In the genomic region with DNA sequence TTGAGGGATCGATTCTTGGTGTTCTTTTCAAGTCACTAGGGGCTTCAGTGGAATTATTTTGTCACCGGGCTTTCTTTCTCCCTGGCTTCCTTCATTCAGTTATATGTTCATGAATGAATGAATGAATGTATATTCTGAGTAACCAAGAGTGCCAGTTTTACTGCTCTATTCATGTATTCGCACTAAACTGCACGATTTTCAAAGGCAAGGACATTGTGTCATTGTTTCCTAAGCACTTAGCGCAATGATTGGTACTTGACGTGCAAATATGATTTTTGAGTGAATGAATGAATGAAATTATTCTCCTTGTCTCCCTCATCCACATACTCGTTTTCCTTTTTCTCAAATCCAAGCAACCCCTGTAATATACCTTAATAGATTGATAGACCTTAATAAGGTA, we compare ENCODE assay signal across 9 cellular contexts. TPM values are rescaled to one million over a fixed set of nuclear protein-coding genes. Genes with fewer than 3 reads are reported as not detected.
A peak's percentile ranks its signal among the peaks of the same experiment; 100 is the strongest.
DNase-seq lines count a peak whose midpoint lies in the region; ATAC-seq, FAIRE-seq and TF ChIP-seq lines count a peak whose summit lies in the region.
"Had no signal": no experiment of that assay in that cellular context is flagged by ENCODE, and none has a peak within 500 bp of the region (broad histone marks: within the 10 kb centered on the region; RNA-seq: fewer than 3 reads in every experiment).

No MANE protein-coding gene starts in this region.

- peak overlapping the region; percentile 99 for H3K27ac Mint-ChIP-seq in stimulated activated naive CD8-positive, alpha-beta T cell treated with anti-CD3 and anti-CD28 coated beads, Interleukin-15, Interleukin-2, amounts not matched to agents 100 ng/mL and 50 ng/mL, for 24 hours

- no TSS peak for BruUV-seq in GM12878 (replicated peaks; lab: Mats Ljungman, UMichigan)

- FAIRE-seq in GM12878 (lab: Jason Lieb, UNC): no peak

- no peak for ATAC-seq in stimulated activated naive CD8-positive, alpha-beta T cell treated with anti-CD3 and anti-CD28 coated beads, Interleukin-15, Interleukin-2, amounts not matched to agents 100 U/mL and 50 U/mL, for 24 hours
- ATAC-seq in GM12878 (no peak), GM21576 (IDR thresholded peaks at IDR 0.05; ENCODE audit: unreplicated experiment) (no peak)

- H3K4me3 Mint-ChIP-seq in stimulated activated naive CD8-positive, alpha-beta T cell treated with anti-CD3 and anti-CD28 coated beads, Interleukin-15, Interleukin-2, amounts not matched to agents 100 ng/mL and 50 ng/mL, for 24 hours: peak overlapping the region; percentile 92

- H3K4me3 ChIP-seq in GM12878 (peak overlapping the region; percentile 76), mesodermal cell (ENCODE audit: extremely low read depth, insufficient read depth, low read length, poor library complexity, severe bottlenecking) (peak overlapping the region; percentile 71)

- CTCF ChIA-PET in GM12878 (lab: Yijun Ruan, JAX): interaction anchor here (1.2 to 1.6 kb wide), 4 partner anchors 13 to 196 kb away, joined by 3 to 4 read pairs (median 3); a partner anchor contains a TSS

- H3K4me1 Mint-ChIP-seq in stimulated activated naive CD8-positive, alpha-beta T cell treated with anti-CD3 and anti-CD28 coated beads, Interleukin-15, Interleukin-2, amounts not matched to agents 100 ng/mL and 50 ng/mL, for 24 hours (ENCODE audit: low read depth): peaks cover 20% of the 10 kb centered on the region

- no peak for TF ChIP-seq POLR2A in GM12878 (IDR thresholded peaks at IDR 0.05; ENCODE audit: low read depth, low read length)

- peaks cover 17% of the 10 kb centered on the region for H3K79me2 ChIP-seq in GM12878 (ENCODE audit: control insufficient read depth, insufficient read depth, low read length)

- WGBS in GM12878 (ENCODE audit: insufficient coverage, insufficient replicate concordance, low lambda C conversion rate, missing lambda C conversion rate): 31% methylated on average over 7 of the region's 7 CpGs
- 82 to 83% methylated on average over 2 of the region's 7 CpGs for WGBS in mesodermal cell (ENCODE audit: insufficient coverage in 2 of 2), 2 experiments

- peak overlapping the region; percentile 99 for H3K27ac ChIP-seq in GM12878 (ENCODE audit: control insufficient read depth, insufficient read depth)
- H3K27ac ChIP-seq in mesodermal cell (ENCODE audit: low read depth, low read length, severe bottlenecking): peak overlapping the region; percentile 95

- H3K4me1 ChIP-seq in GM12878 (ENCODE audit: control insufficient read depth, insufficient read depth, low read length) (no peaks in the 10 kb centered on the region; the same call in 1 of the 2 replicates), mesodermal cell (ENCODE audit: control insufficient read depth, insufficient read depth, low read length, poor library complexity, severe bottlenecking) (no peaks in the 10 kb centered on the region)

- SMC1A ChIA-PET in GM12878 (lab: Charles Lee; ENCODE audit: uncharacterized antibody, unreplicated experiment): interaction anchor here (0.6 to 2.5 kb wide), 8 partner anchors 10 to 1074 kb away, joined by 3 to 9 read pairs (median 4); a partner anchor contains a TSS

- H3K27me3 ChIP-seq in GM12878 (replicated peaks in 1 of 2; ENCODE audit: control insufficient read depth in 2 of 2, insufficient read depth in 2 of 2, low read length in 1 of 2): no peaks in the 10 kb centered on the region

- H3K36me3 ChIP-seq in GM12878 (ENCODE audit: control insufficient read depth in 2 of 2, insufficient read depth in 2 of 2, low read length in 1 of 2) (no peaks in the 10 kb centered on the region), mesodermal cell (ENCODE audit: control insufficient read depth, insufficient read depth, low read length) (no peaks in the 10 kb centered on the region)

- no peak for TF ChIP-seq RAD21 in GM12878 (IDR thresholded peaks at IDR 0.05; ENCODE audit: insufficient read depth, low read depth, low read length)

- POLR2A ChIA-PET in GM12878 (lab: Charles Lee): interaction anchor here (0.6 to 4.9 kb wide), 8 partner anchors 10 to 618 kb away, joined by 3 to 34 read pairs (median 3); a partner anchor contains a TSS

- peak overlapping the region; percentile 92 for H3K4me2 ChIP-seq in GM12878 (ENCODE audit: control insufficient read depth, insufficient read depth)

- no peak for TF ChIP-seq CTCF in GM12878 (IDR thresholded peaks at IDR 0.05 in 2 of 3, conservative IDR thresholded peaks at IDR 0.05 in 1 of 3; ENCODE audit: control insufficient read depth in 2 of 3, extremely low read depth in 1 of 3, insufficient read depth in 1 of 3, low read depth in 3 of 3, low read length in 3 of 3)

- intact Hi-C loops in GM12878 (cut with micrococcal nuclease; ENCODE audit: unreplicated experiment): loop anchor here (1.0 to 2.0 kb wide), 2 partner anchors 34 to 53 kb away; a partner anchor contains a TSS

- in situ Hi-C loops in GM12878 (cut with MboI): no loop called here

- H3K36me3 Mint-ChIP-seq in stimulated activated naive CD8-positive, alpha-beta T cell treated with anti-CD3 and anti-CD28 coated beads, Interleukin-15, Interleukin-2, amounts not matched to agents 100 ng/mL and 50 ng/mL, for 24 hours (ENCODE audit: low read depth): peaks cover 3% of the 10 kb centered on the region

- no peaks in the 10 kb centered on the region for H3K9me3 ChIP-seq in GM12878 (replicated peaks; ENCODE audit: control insufficient read depth, insufficient read depth, low read length)
- H3K9me3 ChIP-seq in mesodermal cell (ENCODE audit: control insufficient read depth, low read length): no peaks in the 10 kb centered on the region

- RAD21 ChIA-PET in GM12878 (lab: Charles Lee; ENCODE audit: unreplicated experiment): interaction anchor here (0.7 to 5.6 kb wide), 4 partner anchors 8 to 55 kb away, joined by 3 to 27 read pairs (median 3); a partner anchor contains a TSS

- H3K9ac ChIP-seq in GM12878 (ENCODE audit: control insufficient read depth, insufficient read depth, low read length): peak overlapping the region; percentile 99

- DNase-seq in stimulated activated naive CD8-positive, alpha-beta T cell treated with anti-CD3 and anti-CD28 coated beads, Interleukin-15, Interleukin-2, amounts not matched to agents 100 U/mL and 50 U/mL, for 24 hours: no peak
- no peak for DNase-seq in GM12878 (ENCODE audit: low read depth, low spot score)
- no peak for DNase-seq in HPDE6-E6E7 (ENCODE audit: extremely low spot score)
- no peak for DNase-seq in GM19240 (ENCODE audit: insufficient read length, low spot score)
- no peak for DNase-seq in stimulated activated naive CD4-positive, alpha-beta T cell treated with Interleukin-2 at 50 U/mL for 16 hours (lab: John Stamatoyannopoulos, UW)
- DNase-seq: activated gamma-delta T cell had no signal

- H3K9me3 Mint-ChIP-seq in stimulated activated naive CD8-positive, alpha-beta T cell treated with anti-CD3 and anti-CD28 coated beads, Interleukin-15, Interleukin-2, amounts not matched to agents 100 ng/mL and 50 ng/mL, for 24 hours: no peaks in the 10 kb centered on the region

- TF ChIP-seq EP300 in GM12878 (IDR thresholded peaks at IDR 0.05; ENCODE audit: borderline replicate concordance in 1 of 2, control insufficient read depth in 1 of 2, low read depth in 2 of 2, low read length in 2 of 2): no peak

- no peaks in the 10 kb centered on the region for H4K20me1 ChIP-seq in GM12878 (ENCODE audit: control insufficient read depth, insufficient read depth)

- H3K27me3 Mint-ChIP-seq in stimulated activated naive CD8-positive, alpha-beta T cell treated with anti-CD3 and anti-CD28 coated beads, Interleukin-15, Interleukin-2, amounts not matched to agents 100 ng/mL and 50 ng/mL, for 24 hours: no peaks in the 10 kb centered on the region

- peak overlapping the region; percentile 99 for H2AFZ ChIP-seq in GM12878 (ENCODE audit: control insufficient read depth, low read depth, low read length)

TF ChIP-seq in GM12878, 131 proteins besides CTCF, POLR2A, EP300 and RAD21 (continues in another document):
- no peak for TF ChIP-seq TCF12 (IDR thresholded peaks at IDR 0.05; ENCODE audit: low read depth, low read length)
- peak; percentile 85 for TF ChIP-seq ZNF24 (IDR thresholded peaks at IDR 0.05)

RNA-seq across cellular contexts. Expression of a gene that starts 0.8 kb away (rescaled TPM):
- 8.0 and 11.1 TPM in 2 replicates for total RNA-seq in GM12878 (2013; cell fraction: nucleolus; rRNA removed)
- total RNA-seq in GM12878 (2014; rRNA removed) (2.4 and 3.1 TPM in 2 replicates), GM12878 (2014; rRNA removed; fragmentation: Illumina TruSeq; extraction: Trizol) (5.1 and 5.2 TPM in 2 replicates), GM12878 (2021) (8.2 and 9.9 TPM in 2 replicates)
- 1.8 TPM for polyA plus RNA-seq in GM12878 (2011; ENCODE audit: low read depth)
- polyA plus RNA-seq in GM12878 (2011; rRNA removed) (4.9 and 5.5 TPM in 2 replicates), GM12878 (2014; fragmentation: Illumina TruSeq; extraction: Trizol) (3.1 and 4.1 TPM in 2 replicates), GM12878 (2014; fragmentation: Nextera tagmentation; extraction: Ambion mirVana) (1 to 10 TPM; 2.4 to 3.6 TPM), GM12878 (2014; rRNA removed) (2.0 and 2.3 TPM in 2 replicates), GM12878 (2016; fragmentation: Nextera tagmentation; extraction: Ambion mirVana) (1 to 10 TPM; 6.1 to 9.0 TPM)
- polyA plus RNA-seq in GM12878 (2011; cell fraction: cytosol; rRNA removed): 1.0 and 1.3 TPM in 2 replicates
- polyA plus RNA-seq in GM12878 (2011; cell fraction: nucleus; rRNA removed): 2.2 and 2.9 TPM in 2 replicates
- 3.0 and 3.7 TPM in 2 replicates for polyA plus RNA-seq in GM12878 (2012)
- 4.6 TPM in 2 replicates for polyA minus RNA-seq in GM12878 (2011; rRNA and poly(A)+ RNA removed)
- polyA minus RNA-seq in GM12878 (2011; cell fraction: cytosol; rRNA and poly(A)+ RNA removed): 2.5 and 4.1 TPM in 2 replicates
- polyA minus RNA-seq in GM12878 (2011; cell fraction: nucleus; rRNA and poly(A)+ RNA removed): 5.3 and 8.2 TPM in 2 replicates
- 7.0 TPM for polyA plus RNA-seq in mesodermal cell (2013, experiment 1 of 2)
- polyA plus RNA-seq in mesodermal cell (2013, experiment 2 of 2): 5.1 TPM

RNA-seq across cellular contexts. Expression of a gene that starts 34.8 kb away (rescaled TPM):
- 19.8 and 23.1 TPM in 2 replicates for total RNA-seq in GM12878 (2013; cell fraction: nucleolus; rRNA removed)
- 82.3 and 103 TPM in 2 replicates for total RNA-seq in GM12878 (2014; rRNA removed)
- 91.2 and 98.9 TPM in 2 replicates for total RNA-seq in GM12878 (2014; rRNA removed; fragmentation: Illumina TruSeq; extraction: Trizol)
- total RNA-seq in GM12878 (2021): 70.0 and 72.6 TPM in 2 replicates
- 41.0 TPM for polyA plus RNA-seq in GM12878 (2011; ENCODE audit: low read depth)
- polyA plus RNA-seq in GM12878 (2011; rRNA removed): 297 and 428 TPM in 2 replicates
- 90.9 and 152 TPM in 2 replicates for polyA plus RNA-seq in GM12878 (2011; cell fraction: cytosol; rRNA removed)
- polyA plus RNA-seq in GM12878 (2011; cell fraction: nucleus; rRNA removed): 41.8 and 46.1 TPM in 2 replicates
- 64.8 and 92.9 TPM in 2 replicates for polyA plus RNA-seq in GM12878 (2012)
- polyA plus RNA-seq in GM12878 (2014; fragmentation: Illumina TruSeq; extraction: Trizol): 152 and 161 TPM in 2 replicates
- polyA plus RNA-seq in GM12878 (2014; fragmentation: Nextera tagmentation; extraction: Ambion mirVana): 10 to 100 TPM; 43.7 to 78.6 TPM
- 92.2 and 95.0 TPM in 2 replicates for polyA plus RNA-seq in GM12878 (2014; rRNA removed)
- 100 to 1,000 TPM; 161 to 170 TPM for polyA plus RNA-seq in GM12878 (2016; fragmentation: Nextera tagmentation; extraction: Ambion mirVana)
- 56.9 and 95.7 TPM in 2 replicates for polyA minus RNA-seq in GM12878 (2011; rRNA and poly(A)+ RNA removed)
- polyA minus RNA-seq in GM12878 (2011; cell fraction: cytosol; rRNA and poly(A)+ RNA removed): 21.8 and 26.8 TPM in 2 replicates
- 9.7 and 12.7 TPM in 2 replicates for polyA minus RNA-seq in GM12878 (2011; cell fraction: nucleus; rRNA and poly(A)+ RNA removed)
- polyA plus RNA-seq in mesodermal cell (2013, experiment 1 of 2): 271 TPM
- 308 TPM for polyA plus RNA-seq in mesodermal cell (2013, experiment 2 of 2)
